In genomic region chr1:207050428-207050767, GRCh38 we compare ENCODE assay signal across 8 cellular contexts. TPM values are rescaled to one million over a fixed set of nuclear protein-coding genes. Genes with fewer than 3 reads are reported as not detected.
DNase-seq lines count a peak whose midpoint lies in the region; ATAC-seq and TF ChIP-seq lines count a peak whose summit lies in the region.

No MANE protein-coding gene starts in this region.

- H3K27me3 Mint-ChIP-seq in activated naive CD8-positive, alpha-beta T cell = no peaks in the 10 kb centered on the region
- H3K27me3 Mint-ChIP-seq in stimulated activated naive CD8-positive, alpha-beta T cell treated with anti-CD3 and anti-CD28 coated beads, Interleukin-15, amount 100 ng/mL, for 72 hours = no peaks in the 10 kb centered on the region

- no peak for DNase-seq in heart right ventricle
- DNase-seq in Right ventricle myocardium superior = no peak
- no peak for DNase-seq in stimulated activated naive CD8-positive, alpha-beta T cell treated with anti-CD3 and anti-CD28 coated beads, Interleukin-15, amount 100 ng/mL, for 72 hours
- DNase-seq in SKM-1 treated with dmso at 0.1 percent for 144 hours (lab: John Stamatoyannopoulos, UW; ENCODE audit: unreplicated experiment) = no peak
- no peak for DNase-seq in kidney tubule cell (ENCODE audit: low spot score)

- H3K27ac Mint-ChIP-seq in activated naive CD8-positive, alpha-beta T cell = peak overlapping the region; percentile 98
- peak overlapping the region; percentile 96 to 98 for H3K27ac Mint-ChIP-seq in stimulated activated naive CD8-positive, alpha-beta T cell treated with anti-CD3 and anti-CD28 coated beads, Interleukin-15, amount 100 ng/mL, for 72 hours

- H3K36me3 ChIP-seq in heart right ventricle = peaks cover 0 to 42% (median 9%) of the 10 kb centered on the region in 9 donors
- peaks cover 33% of the 10 kb centered on the region for H3K36me3 ChIP-seq in iPS-18a (ENCODE audit: control insufficient read depth, low read depth, low read length)

- H3K27ac ChIP-seq in heart right ventricle (peak overlapping the region; percentile 78 to 94 (median 92)), iPS-18a (ENCODE audit: low read length) (peak overlapping the region; percentile 79)

- WGBS in heart right ventricle, 2 donors = 1% methylated on average over 11 of the region's 11 CpGs

- TF ChIP-seq CTCF in heart right ventricle (IDR thresholded peaks at IDR 0.05) = no peak

- H3K4me1 ChIP-seq in heart right ventricle = peaks cover 8 to 79% (median 62%) of the 10 kb centered on the region in 9 donors
- H3K4me1 ChIP-seq in iPS-18a (ENCODE audit: control insufficient read depth, low read depth, low read length) = peaks cover 11% of the 10 kb centered on the region

- H3K4me3 ChIP-seq in heart right ventricle (peak overlapping the region; percentile 78 to 99 (median 93)), iPS-18a (ENCODE audit: low read length) (peak overlapping the region; percentile 96)

- H3K9me3 Mint-ChIP-seq in activated naive CD8-positive, alpha-beta T cell (ENCODE audit: low read depth) = no peaks in the 10 kb centered on the region
- H3K9me3 Mint-ChIP-seq in stimulated activated naive CD8-positive, alpha-beta T cell treated with anti-CD3 and anti-CD28 coated beads, Interleukin-15, amount 100 ng/mL, for 72 hours = no peaks in the 10 kb centered on the region

- ATAC-seq in heart right ventricle (peak in 1 of 8 donors; percentile 0), Right ventricle myocardium superior (ENCODE audit: poor library complexity) (no peak), GM18520 (IDR thresholded peaks at IDR 0.05; ENCODE audit: unreplicated experiment) (no peak)
- peak; percentile 22 for ATAC-seq in stimulated activated naive CD8-positive, alpha-beta T cell treated with anti-CD3 and anti-CD28 coated beads, Interleukin-15, amount 100 ng/mL, for 72 hours

- H3K9ac ChIP-seq in iPS-18a (ENCODE audit: low read length) = peak overlapping the region; percentile 92

- H3K4me1 Mint-ChIP-seq in activated naive CD8-positive, alpha-beta T cell (ENCODE audit: low read depth) = peaks cover 65% of the 10 kb centered on the region
- H3K4me1 Mint-ChIP-seq in stimulated activated naive CD8-positive, alpha-beta T cell treated with anti-CD3 and anti-CD28 coated beads, Interleukin-15, amount 100 ng/mL, for 72 hours = peaks cover 71% of the 10 kb centered on the region

- H3K36me3 Mint-ChIP-seq in activated naive CD8-positive, alpha-beta T cell = peaks cover 7% of the 10 kb centered on the region

- H3K4me3 Mint-ChIP-seq in activated naive CD8-positive, alpha-beta T cell = peak overlapping the region; percentile 98
- peak overlapping the region; percentile 92 to 100 for H3K4me3 Mint-ChIP-seq in stimulated activated naive CD8-positive, alpha-beta T cell treated with anti-CD3 and anti-CD28 coated beads, Interleukin-15, amount 100 ng/mL, for 72 hours

- H3K27me3 ChIP-seq in heart right ventricle = no peaks in the 10 kb centered on the region
- H3K27me3 ChIP-seq in iPS-18a (ENCODE audit: control insufficient read depth, insufficient read depth, low read length) = no peaks in the 10 kb centered on the region

- intact Hi-C loops in heart right ventricle (cut with DNase I) (loop anchor here in 2 of 10 donors (1.0 to 2.0 kb wide), 2 partner anchors 26 to 27 kb away; no protein-coding TSS in a partner anchor), Right ventricle myocardium superior (cut with DNase I) (no loop called here)

- H3K9me3 ChIP-seq in heart right ventricle = no peaks in the 10 kb centered on the region
- no peaks in the 10 kb centered on the region for H3K9me3 ChIP-seq in iPS-18a (ENCODE audit: control insufficient read depth, low read depth, low read length)

RNA-seq across cellular contexts. Expression of gene YOD1, which starts 0.6 kb away (rescaled TPM):
- 1 to 10 TPM; 4.1 to 9.1 (median 5.9) TPM for total RNA-seq in heart right ventricle
- 1 to 10 TPM; 2.6 to 3.7 TPM for polyA plus RNA-seq in heart right ventricle
- total RNA-seq in Right ventricle myocardium superior = 4.0 TPM

RNA-seq across cellular contexts. Expression of gene PFKFB2, which starts 2.7 kb away (rescaled TPM):
- total RNA-seq in heart right ventricle = 100 to 1,000 TPM in 5 of 10 donors, 10 to 100 TPM in 5; 45.3 to 161 (median 89.5) TPM
- polyA plus RNA-seq in heart right ventricle = 10 to 100 TPM in 1 of 2 donors, 1 to 10 TPM in 1; 5.2 to 41.4 TPM
- 77.9 TPM for total RNA-seq in Right ventricle myocardium superior

RNA-seq across cellular contexts. Expression of gene C1orf116, which starts 17.8 kb away (rescaled TPM):
- total RNA-seq in heart right ventricle = 1 to 10 TPM in 1 of 10 donors, under 1 TPM in 9; 0.36 to 1.5 (median 0.65) TPM
- under 1 TPM; 0.07 to 0.16 TPM for polyA plus RNA-seq in heart right ventricle
- total RNA-seq in Right ventricle myocardium superior = 0.81 TPM

RNA-seq across cellular contexts. Expression of gene C4BPB, which starts 38.3 kb away (rescaled TPM):
- total RNA-seq in heart right ventricle = 1 to 10 TPM in 1 of 10 donors, under 1 TPM in 2, not detected in 7; 0.49 to 1.7 (median 0.57) TPM
- under 1 TPM in 1 of 2 donors, not detected in 1; 0.06 TPM for polyA plus RNA-seq in heart right ventricle
- 0.46 TPM for total RNA-seq in Right ventricle myocardium superior

RNA-seq across cellular contexts. Expression of gene C4BPA, which starts 53.6 kb away (rescaled TPM):
- total RNA-seq in heart right ventricle (not detected), Right ventricle myocardium superior (0.08 TPM)
- polyA plus RNA-seq in heart right ventricle = not detected
